33 cellular contexts compared by ENCODE assay signal in the genomic region with DNA sequence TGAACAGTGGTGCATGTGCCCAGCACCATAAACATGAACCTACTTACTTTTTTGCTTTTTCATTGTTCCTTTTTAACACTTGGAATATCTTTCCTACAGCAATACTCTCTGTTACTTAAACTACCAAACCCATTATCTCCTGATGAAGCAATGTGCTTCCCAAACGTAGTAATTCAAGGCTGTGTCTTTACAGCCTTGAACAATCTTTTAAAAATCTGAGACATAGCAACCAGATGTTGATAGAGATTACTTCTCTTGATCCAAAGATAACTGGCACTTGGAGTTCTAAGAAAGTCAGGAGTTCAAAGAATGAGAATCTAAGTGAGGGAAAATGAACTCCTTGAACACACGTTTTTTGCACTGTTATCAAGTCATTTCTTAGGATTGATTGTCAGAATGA. TPM values are rescaled to one million over a fixed set of nuclear protein-coding genes. Genes with fewer than 3 reads are reported as not detected.
"Had no signal": no experiment of that assay in that cellular context is flagged by ENCODE, and none has a peak within 500 bp of the region (broad histone marks: within the 10 kb centered on the region; RNA-seq: fewer than 3 reads in every experiment).

No MANE protein-coding gene starts in this region.

- H3K4me3 Mint-ChIP-seq: activated CD4-positive, alpha-beta memory T cell treated with anti-CD3 and anti-CD28 coated beads, Interleukin-2, amount 10 ng/mL, durations not matched to agents 7 days and 5 days; activated CD8-positive, alpha-beta memory T cell treated with anti-CD3 and anti-CD28 coated beads, Interleukin-2, amount 10 ng/mL, durations not matched to agents 7 days and 5 days; activated naive CD4-positive, alpha-beta T cell treated with anti-CD3 and anti-CD28 coated beads, Interleukin-2, amount 10 ng/mL, durations not matched to agents 7 days and 5 days; activated naive CD8-positive, alpha-beta T cell; activated naive CD8-positive, alpha-beta T cell treated with anti-CD3 and anti-CD28 coated beads, Interleukin-2, amount 50 U/mL, for 24 hours; central memory CD8-positive, alpha-beta T cell; T-cell; T-helper 17 cell had no signal

- H3K36me3 ChIP-seq: cardiac muscle cell, WERI-Rb-1 had no signal

- DNase-seq: activated CD4-positive, alpha-beta memory T cell treated with anti-CD3 and anti-CD28 coated beads, Interleukin-2, amount 10 ng/mL, durations not matched to agents 7 days and 5 days; activated CD4-positive, alpha-beta T cell treated with anti-CD3 and anti-CD28 coated beads for 1 hour; activated CD4-positive, alpha-beta T cell treated with anti-CD3 and anti-CD28 coated beads for 48 hours; activated CD4-positive, CD25-positive, alpha-beta regulatory T cell; activated CD8-positive, alpha-beta memory T cell treated with anti-CD3 and anti-CD28 coated beads for 24 hours; activated CD8-positive, alpha-beta memory T cell treated with anti-CD3 and anti-CD28 coated beads, Interleukin-2, amount 10 ng/mL, durations not matched to agents 7 days and 5 days; activated CD8-positive, alpha-beta memory T cell treated with anti-CD3 and anti-CD28 coated beads, Interleukin-2, amount 50 U/mL, for 48 hours; activated effector memory CD4-positive, alpha-beta T cell treated with Interleukin-2 at 50 U/mL for 16 hours; activated naive CD4-positive, alpha-beta T cell treated with anti-CD3 and anti-CD28 coated beads, Interleukin-2, amount 10 ng/mL, durations not matched to agents 7 days and 5 days; activated naive CD8-positive, alpha-beta T cell treated with anti-CD3 and anti-CD28 coated beads, Interleukin-2, amount 50 U/mL, for 24 hours; activated T-cell treated with anti-CD3 and anti-CD28 coated beads, Interleukin-2, amount 50 U/mL, for 48 hours; amygdala; NCI-H1092 treated with DMSO at 0.1 percent for 48 hours; NCI-H1417; NCI-H146; NCI-H187 treated with DMSO at 0.1 percent for 48 hours; NCI-H2081; NCI-H2171 treated with DMSO at 0.1 percent for 48 hours; NCI-H2227 treated with DMSO at 0.1 percent for 48 hours; NCI-H446; NCI-H524 treated with DMSO at 0.1 percent for 48 hours; SIG-M5; T-cell; T-helper 17 cell; WERI-Rb-1 had no signal

- H3K27me3 ChIP-seq: ascending aorta, cardiac muscle cell had no signal

- ATAC-seq: activated CD8-positive, alpha-beta memory T cell treated with anti-CD3 and anti-CD28 coated beads, Interleukin-2, amount 10 ng/mL, durations not matched to agents 7 days and 5 days; activated naive CD8-positive, alpha-beta T cell treated with anti-CD3 and anti-CD28 coated beads, Interleukin-2, amount 50 U/mL, for 24 hours; Panc1; Right ventricle myocardium inferior; SK-N-SH treated with all-trans-retinoic acid at 6 μM for 48 hours; T-cell; T-helper 17 cell had no signal

- H3K4me1 Mint-ChIP-seq: activated CD4-positive, alpha-beta memory T cell treated with anti-CD3 and anti-CD28 coated beads, Interleukin-2, amount 10 ng/mL, durations not matched to agents 7 days and 5 days; activated CD8-positive, alpha-beta memory T cell treated with anti-CD3 and anti-CD28 coated beads, Interleukin-2, amount 10 ng/mL, durations not matched to agents 7 days and 5 days; activated naive CD4-positive, alpha-beta T cell treated with anti-CD3 and anti-CD28 coated beads, Interleukin-2, amount 10 ng/mL, durations not matched to agents 7 days and 5 days; activated naive CD8-positive, alpha-beta T cell treated with anti-CD3 and anti-CD28 coated beads, Interleukin-2, amount 50 U/mL, for 24 hours; central memory CD8-positive, alpha-beta T cell; T-cell; T-helper 17 cell had no signal

- H3K27ac ChIP-seq: cardiac muscle cell, RWPE1, WERI-Rb-1 had no signal

- H3K27ac Mint-ChIP-seq: activated CD4-positive, alpha-beta memory T cell treated with anti-CD3 and anti-CD28 coated beads, Interleukin-2, amount 10 ng/mL, durations not matched to agents 7 days and 5 days; activated CD8-positive, alpha-beta memory T cell treated with anti-CD3 and anti-CD28 coated beads, Interleukin-2, amount 10 ng/mL, durations not matched to agents 7 days and 5 days; activated naive CD4-positive, alpha-beta T cell treated with anti-CD3 and anti-CD28 coated beads, Interleukin-2, amount 10 ng/mL, durations not matched to agents 7 days and 5 days; activated naive CD8-positive, alpha-beta T cell; activated naive CD8-positive, alpha-beta T cell treated with anti-CD3 and anti-CD28 coated beads, Interleukin-2, amount 50 U/mL, for 24 hours; T-cell; T-helper 17 cell had no signal

- H3K4me3 ChIP-seq: ascending aorta, cardiac muscle cell had no signal

- H3K36me3 Mint-ChIP-seq: activated CD8-positive, alpha-beta memory T cell treated with anti-CD3 and anti-CD28 coated beads, Interleukin-2, amount 10 ng/mL, durations not matched to agents 7 days and 5 days; activated naive CD4-positive, alpha-beta T cell treated with anti-CD3 and anti-CD28 coated beads, Interleukin-2, amount 10 ng/mL, durations not matched to agents 7 days and 5 days had no signal

- H3K27me3 Mint-ChIP-seq: activated CD4-positive, alpha-beta memory T cell treated with anti-CD3 and anti-CD28 coated beads, Interleukin-2, amount 10 ng/mL, durations not matched to agents 7 days and 5 days; activated CD8-positive, alpha-beta memory T cell treated with anti-CD3 and anti-CD28 coated beads, Interleukin-2, amount 10 ng/mL, durations not matched to agents 7 days and 5 days; activated naive CD8-positive, alpha-beta T cell; activated naive CD8-positive, alpha-beta T cell treated with anti-CD3 and anti-CD28 coated beads, Interleukin-2, amount 50 U/mL, for 24 hours; central memory CD8-positive, alpha-beta T cell; T-cell; T-helper 17 cell had no signal

- H3K9me3 Mint-ChIP-seq: activated naive CD4-positive, alpha-beta T cell treated with anti-CD3 and anti-CD28 coated beads, Interleukin-2, amount 10 ng/mL, durations not matched to agents 7 days and 5 days; central memory CD8-positive, alpha-beta T cell had no signal

- H3K9me3 ChIP-seq: ascending aorta had no signal

RNA-seq across cellular contexts. Expression of gene ATP8B1, which starts 40.4 kb away (rescaled TPM):
- total RNA-seq: activated CD4-positive, alpha-beta memory T cell treated with anti-CD3 and anti-CD28 coated beads, Interleukin-2, amount 10 ng/mL, durations not matched to agents 7 days and 5 days; T-helper 17 cell had no signal
